Comparison of ENCODE assay signal across 12 cellular contexts in genomic region chr17:51435171-51435552, GRCh38.
A peak's percentile ranks its signal among the peaks of the same experiment; 100 is the strongest.
DNase-seq lines count a peak whose midpoint lies in the region; ATAC-seq, FAIRE-seq and TF ChIP-seq lines count a peak whose summit lies in the region.
"Had no signal": no experiment of that assay in that cellular context is flagged by ENCODE, and none has a peak within 500 bp of the region (broad histone marks: within the 10 kb centered on the region; RNA-seq: fewer than 3 reads in every experiment).

No MANE protein-coding gene starts in this region.

- CTCF ChIA-PET in K562 (lab: Yijun Ruan, JAX; ENCODE audit: low intra/inter-chr PET ratio), result no interaction called here

- no peak for TF ChIP-seq EP300 in K562 (IDR thresholded peaks at IDR 0.05; ENCODE audit: low read length)

- no peak overlapping the region for H3K4me2 ChIP-seq in K562 (ENCODE audit: insufficient read depth, low read length)

- intact Hi-C loops in K562 (cut with micrococcal nuclease), result no loop called here
- intact Hi-C loops in right cardiac atrium (cut with DNase I), result no loop called here

- H3K9me3 Mint-ChIP-seq in type B pancreatic cell, result peaks cover 7% of the 10 kb centered on the region

- peak overlapping the region; percentile 73 for H3K27ac Mint-ChIP-seq in type B pancreatic cell
- H3K27ac Mint-ChIP-seq: B cell had no signal

- TF ChIP-seq CTCF in NB4 (IDR thresholded peaks at IDR 0.05; ENCODE audit: low read depth, low read length), result no peak
- no peak for TF ChIP-seq CTCF in K562 (IDR thresholded peaks at IDR 0.05 in 2 of 3, conservative IDR thresholded peaks at IDR 0.05 in 1 of 3; ENCODE audit: insufficient read depth in 2 of 3, low read depth in 1 of 3, low read length in 3 of 3)
- no peak for TF ChIP-seq CTCF in type B pancreatic cell (conservative IDR thresholded peaks at IDR 0.05)

- H3K4me3 ChIP-seq in NB4 (ENCODE audit: low read depth, low read length), result peak overlapping the region; percentile 38
- H3K4me3 ChIP-seq in K562, result no peak overlapping the region
- H3K4me3 ChIP-seq in right cardiac atrium (ENCODE audit: low read length), result no peak overlapping the region

- no peaks in the 10 kb centered on the region for H3K79me2 ChIP-seq in K562 (ENCODE audit: control insufficient read depth, insufficient read depth, low read length)

- no peak overlapping the region for H3K9ac ChIP-seq in K562 (ENCODE audit: insufficient read depth in 1 of 2, low read depth in 2 of 2, low read length in 2 of 2)

- H3K9me1 ChIP-seq in K562 (ENCODE audit: control insufficient read depth, insufficient read depth, low read length), result no peaks in the 10 kb centered on the region

- H3K4me3 Mint-ChIP-seq in type B pancreatic cell, result no peak overlapping the region
- H3K4me3 Mint-ChIP-seq: B cell had no signal

- H3K4me1 Mint-ChIP-seq in type B pancreatic cell (ENCODE audit: unreplicated experiment), result peaks cover 13% of the 10 kb centered on the region
- H3K4me1 Mint-ChIP-seq: B cell had no signal

- WGBS in K562 (ENCODE audit: insufficient coverage, low coverage, missing lambda C conversion rate), result 5% methylated on average over 3 of the region's 3 CpGs
- WGBS in right cardiac atrium, result 58% methylated on average over 3 of the region's 3 CpGs

- H3K27me3 ChIP-seq in K562 (ENCODE audit: control insufficient read depth in 2 of 2, insufficient read depth in 2 of 2, low read length in 2 of 2) (no peaks in the 10 kb centered on the region), right cardiac atrium (ENCODE audit: control insufficient read depth, insufficient read depth) (no peaks in the 10 kb centered on the region)

- no peaks in the 10 kb centered on the region for H3K36me3 Mint-ChIP-seq in type B pancreatic cell

- H3K36me3 ChIP-seq in K562 (ENCODE audit: control insufficient read depth, insufficient read depth, low read length), result no peaks in the 10 kb centered on the region

- H3K9me3 ChIP-seq in K562 (replicated peaks; ENCODE audit: control insufficient read depth, insufficient read depth, low read depth, low read length), result no peaks in the 10 kb centered on the region
- H3K9me3 ChIP-seq in right cardiac atrium (ENCODE audit: control insufficient read depth, low read length), result no peaks in the 10 kb centered on the region

- H3K4me1 ChIP-seq in K562 (replicated peaks in 1 of 2; ENCODE audit: control insufficient read depth in 2 of 2, insufficient read depth in 2 of 2, low read length in 2 of 2), result no peaks in the 10 kb centered on the region; a peak in 2 of 5 replicates
- peaks cover 1% of the 10 kb centered on the region for H3K4me1 ChIP-seq in right cardiac atrium (ENCODE audit: control insufficient read depth, insufficient read depth, low read length)

- peak; percentile 26 for DNase-seq in stimulated activated CD4-positive, alpha-beta T cell treated with anti-CD3 and anti-CD28 coated beads, Interleukin-1b, Interleukin-23, amount 100 ng/mL, for 48 hours
- no peak for DNase-seq in stimulated activated CD4-positive, alpha-beta T cell treated with anti-CD3 and anti-CD28 coated beads, Interleukin-2, amount 100 ng/mL, for 24 hours
- DNase-seq in NB4 (ENCODE audit: low read depth) (peak; percentile 65), K562 (ENCODE audit: extremely low read depth in 1 of 4, low spot score in 3 of 4) (no peak), type B pancreatic cell (ENCODE audit: extremely low spot score, unreplicated experiment) (no peak), right cardiac atrium (no peak)
- DNase-seq: activated CD8-positive, alpha-beta memory T cell treated with anti-CD3 and anti-CD28 coated beads, Interleukin-2, amount 50 U/mL, for 4 hours; foreskin fibroblast had no signal

- in situ Hi-C loops in K562 (cut with MboI), result no loop called here

- no peak for TF ChIP-seq RAD21 in K562 (CRISPR knock-in tag; conservative IDR thresholded peaks at IDR 0.05 in 1 of 2, IDR thresholded peaks at IDR 0.05 in 1 of 2)

- no peaks in the 10 kb centered on the region for H4K20me1 ChIP-seq in K562 (replicated peaks; ENCODE audit: control insufficient read depth, insufficient read depth, low read length)

- H2AFZ ChIP-seq in K562 (ENCODE audit: low read depth, low read length), result 0 out of 2 replicates have a peak overlapping the region, but pooled peaks have one; percentile 3

- ATAC-seq in K562 (no peak), GM19023 (IDR thresholded peaks at IDR 0.05; ENCODE audit: unreplicated experiment) (no peak), right cardiac atrium (no peak)

- H3K27ac ChIP-seq in K562 (ENCODE audit: extremely low read depth, low read depth, low read length), result no peak overlapping the region
- H3K27ac ChIP-seq in right cardiac atrium (ENCODE audit: low read length), result no peak overlapping the region

- no peak for TF ChIP-seq POLR2A in NB4 (IDR thresholded peaks at IDR 0.05; ENCODE audit: extremely low read depth, insufficient read length)
- TF ChIP-seq POLR2A in K562 (conservative IDR thresholded peaks at IDR 0.05), result no peak

- no TSS peak for BruUV-seq in K562 (replicated peaks; lab: Mats Ljungman, UMichigan)

- POLR2A ChIA-PET in K562 (lab: Yijun Ruan, JAX), result interaction anchor here (0.8 to 2.1 kb wide), 2 partner anchors 12 to 25 kb away, joined by 3 to 4 read pairs; no protein-coding TSS in a partner anchor

- peaks cover 11% of the 10 kb centered on the region for H3K27me3 Mint-ChIP-seq in type B pancreatic cell

- FAIRE-seq in K562 (lab: Jason Lieb, UNC), result no peak
- FAIRE-seq: endometrium, small intestine had no signal

TF ChIP-seq in K562, 482 proteins besides CTCF, POLR2A, EP300 and RAD21 (continues in another document):
- peak; percentile 26; the same call in 1 of the 2 replicates for TF ChIP-seq MAFF (IDR thresholded peaks at IDR 0.05; ENCODE audit: low read length)
- TF ChIP-seq ZNF696 (CRISPR knock-in tag; conservative IDR thresholded peaks at IDR 0.05), result no peak
- TF ChIP-seq JUND (IDR thresholded peaks at IDR 0.05; ENCODE audit: borderline replicate concordance, low read depth, low read length), result 0 out of 2 replicates have a peak, but pooled peaks have one; percentile 7
- no peak; the same call in 2 of the 3 replicates for TF ChIP-seq JUND (tag; IDR thresholded peaks at IDR 0.05; ENCODE audit: borderline replicate concordance, low read depth, low read length)
- TF ChIP-seq, protein P1, sequence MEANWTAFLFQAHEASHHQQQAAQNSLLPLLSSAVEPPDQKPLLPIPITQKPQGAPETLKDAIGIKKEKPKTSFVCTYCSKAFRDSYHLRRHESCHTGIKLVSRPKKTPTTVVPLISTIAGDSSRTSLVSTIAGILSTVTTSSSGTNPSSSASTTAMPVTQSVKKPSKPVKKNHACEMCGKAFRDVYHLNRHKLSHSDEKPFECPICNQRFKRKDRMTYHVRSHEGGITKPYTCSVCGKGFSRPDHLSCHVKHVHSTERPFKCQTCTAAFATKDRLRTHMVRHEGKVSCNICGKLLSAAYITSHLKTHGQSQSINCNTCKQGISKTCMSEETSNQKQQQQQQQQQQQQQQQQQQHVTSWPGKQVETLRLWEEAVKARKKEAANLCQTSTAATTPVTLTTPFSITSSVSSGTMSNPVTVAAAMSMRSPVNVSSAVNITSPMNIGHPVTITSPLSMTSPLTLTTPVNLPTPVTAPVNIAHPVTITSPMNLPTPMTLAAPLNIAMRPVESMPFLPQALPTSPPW (CRISPR knock-in tag; IDR thresholded peaks at IDR 0.05), result peak; percentile 33; the same call in 1 of the 2 replicates
- TF ChIP-seq PURB (CRISPR knock-in tag; IDR thresholded peaks at IDR 0.05; ENCODE audit: low read depth), result no peak
- peak; percentile 75 for TF ChIP-seq NFE2 (IDR thresholded peaks at IDR 0.05; ENCODE audit: low read depth)
- TF ChIP-seq ZNF175 (CRISPR knock-in tag; IDR thresholded peaks at IDR 0.05; ENCODE audit: low read depth), result no peak
- peak; percentile 9 for TF ChIP-seq CHD4 (IDR thresholded peaks at IDR 0.05; ENCODE audit: insufficient read depth, insufficient replicate concordance, low read depth, low read length, poor library complexity, severe bottlenecking)
- peak; percentile 44 for TF ChIP-seq MAFG (tag; conservative IDR thresholded peaks at IDR 0.05)
- no peak for TF ChIP-seq NUFIP1 (IDR thresholded peaks at IDR 0.05; ENCODE audit: partially characterized antibody)
- peak; percentile 22; the same call in 1 of the 2 replicates for TF ChIP-seq MAFK (IDR thresholded peaks at IDR 0.05; ENCODE audit: low read length)
- TF ChIP-seq USF2 (CRISPR knock-in tag; IDR thresholded peaks at IDR 0.05), result 0 out of 2 replicates have a peak, but pooled peaks have one; percentile 6
- TF ChIP-seq, protein P2, sequence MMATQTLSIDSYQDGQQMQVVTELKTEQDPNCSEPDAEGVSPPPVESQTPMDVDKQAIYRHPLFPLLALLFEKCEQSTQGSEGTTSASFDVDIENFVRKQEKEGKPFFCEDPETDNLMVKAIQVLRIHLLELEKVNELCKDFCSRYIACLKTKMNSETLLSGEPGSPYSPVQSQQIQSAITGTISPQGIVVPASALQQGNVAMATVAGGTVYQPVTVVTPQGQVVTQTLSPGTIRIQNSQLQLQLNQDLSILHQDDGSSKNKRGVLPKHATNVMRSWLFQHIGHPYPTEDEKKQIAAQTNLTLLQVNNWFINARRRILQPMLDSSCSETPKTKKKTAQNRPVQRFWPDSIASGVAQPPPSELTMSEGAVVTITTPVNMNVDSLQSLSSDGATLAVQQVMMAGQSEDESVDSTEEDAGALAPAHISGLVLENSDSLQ (IDR thresholded peaks at IDR 0.05), result peak; percentile 26; the same call in 1 of the 2 replicates
- TF ChIP-seq HNRNPUL1 (IDR thresholded peaks at IDR 0.05; ENCODE audit: low read length), result no peak
- 0 out of 2 replicates have a peak, but pooled peaks have one; percentile 2 for TF ChIP-seq CTBP1 (IDR thresholded peaks at IDR 0.05; ENCODE audit: borderline replicate concordance)
- TF ChIP-seq CBX3 (IDR thresholded peaks at IDR 0.05; ENCODE audit: borderline replicate concordance in 1 of 2, low read length in 2 of 2), result no peak
- TF ChIP-seq ELF1 (tag; IDR thresholded peaks at IDR 0.05), result 0 out of 2 replicates have a peak, but pooled peaks have one; percentile 29
- no peak for TF ChIP-seq ARID1B (IDR thresholded peaks at IDR 0.05)

Comparison
In these comparisons a context has a peak if more than half of its experiments do, and no peak if none do; other contexts are left out.
1. DNase-seq: peak in stimulated activated CD4-positive, alpha-beta T cell treated with anti-CD3 and anti-CD28 coated beads, Interleukin-1b, Interleukin-23, amount 100 ng/mL, for 48 hours (single experiment) and NB4 (single experiment); none in stimulated activated CD4-positive, alpha-beta T cell treated with anti-CD3 and anti-CD28 coated beads, Interleukin-2, amount 100 ng/mL, for 24 hours (0 of 2), K562 (0 of 4), type B pancreatic cell (single experiment) and right cardiac atrium (0 of 3).